12 cellular contexts compared by ENCODE assay signal in genomic region chr4:67764183-67764582, GRCh38. TPM values are rescaled to one million over a fixed set of nuclear protein-coding genes. Genes with fewer than 3 reads are reported as not detected.
"Had no signal": no experiment of that assay in that cellular context is flagged by ENCODE, and none has a peak within 500 bp of the region (broad histone marks: within the 10 kb centered on the region; RNA-seq: fewer than 3 reads in every experiment).

No MANE protein-coding gene starts in this region.

- ATAC-seq: GM23338, HCT116 had no signal

- H3K36me3 ChIP-seq: HAP-1 had no signal

- H3K4me1 ChIP-seq: HAP-1 had no signal

- H3K9ac ChIP-seq: KMS-11 had no signal

- DNase-seq: H7, HFFc6, Karpas-422, KBM-7 had no signal

- H3K4me3 ChIP-seq: GM23338, HAP-1 had no signal

- H3K27ac ChIP-seq: KMS-11 had no signal

- H2AFZ ChIP-seq: GM23338 had no signal

- H3K4me2 ChIP-seq: GM23338, KMS-11 had no signal

- FAIRE-seq: HTR-8/SVneo had no signal

- H3K9me3 ChIP-seq: HAP-1 had no signal

RNA-seq across cellular contexts. Expression of gene GNRHR, which starts 10.0 kb away (rescaled TPM):
- total RNA-seq: GM23338, H4, H7, HFFc6, HT-29, LHCN-M2 had no signal
